ENCODE assay signal across 1 cellular context in genomic region chr21:36073181-36073580, GRCh38.
A peak's percentile ranks its signal among the peaks of the same experiment; 100 is the strongest.
TF ChIP-seq lines count a peak whose summit lies in the region.

No MANE protein-coding gene starts in this region.

TF ChIP-seq in HepG2, 621 proteins besides CTCF, POLR2A, EP300 and RAD21 (continued from another document and continues in another):
- TF ChIP-seq, protein P1, sequence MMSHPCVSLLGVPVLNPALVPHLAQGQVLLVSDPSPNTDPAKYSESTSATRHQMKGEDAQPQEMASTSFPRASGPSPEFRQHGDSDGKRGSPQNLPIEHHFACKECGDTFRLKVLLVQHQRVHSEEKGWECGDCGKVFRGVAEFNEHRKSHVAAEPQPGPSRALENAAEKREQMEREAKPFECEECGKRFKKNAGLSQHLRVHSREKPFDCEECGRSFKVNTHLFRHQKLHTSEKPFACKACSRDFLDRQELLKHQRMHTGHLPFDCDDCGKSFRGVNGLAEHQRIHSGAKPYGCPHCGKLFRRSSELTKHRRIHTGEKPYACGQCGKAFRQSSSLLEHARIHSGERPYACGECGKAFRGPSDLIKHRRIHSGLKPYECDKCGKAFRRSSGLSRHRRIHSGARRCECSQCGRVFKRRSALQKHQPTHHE (CRISPR knock-in tag; IDR thresholded peaks at IDR 0.05; ENCODE audit: borderline replicate concordance) = no peak
- no peak for TF ChIP-seq POGZ (CRISPR knock-in tag; IDR thresholded peaks at IDR 0.05)
- TF ChIP-seq GATAD2A (CRISPR knock-in tag; IDR thresholded peaks at IDR 0.05) = peak; percentile 77
- TF ChIP-seq, protein P2, sequence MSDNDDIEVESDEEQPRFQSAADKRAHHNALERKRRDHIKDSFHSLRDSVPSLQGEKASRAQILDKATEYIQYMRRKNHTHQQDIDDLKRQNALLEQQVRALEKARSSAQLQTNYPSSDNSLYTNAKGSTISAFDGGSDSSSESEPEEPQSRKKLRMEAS (IDR thresholded peaks at IDR 0.05) = 0 out of 2 replicates have a peak, but pooled peaks have one; percentile 30
- TF ChIP-seq SAP130 (CRISPR knock-in tag; IDR thresholded peaks at IDR 0.05; ENCODE audit: low read depth) = peak; percentile 54; the same call in 1 of the 2 replicates
- TF ChIP-seq JUN (CRISPR knock-in tag; IDR thresholded peaks at IDR 0.05) = no peak
- no peak for TF ChIP-seq PCBP1 (IDR thresholded peaks at IDR 0.05; ENCODE audit: borderline replicate concordance, low read depth, low read length)
- TF ChIP-seq, protein P3, sequence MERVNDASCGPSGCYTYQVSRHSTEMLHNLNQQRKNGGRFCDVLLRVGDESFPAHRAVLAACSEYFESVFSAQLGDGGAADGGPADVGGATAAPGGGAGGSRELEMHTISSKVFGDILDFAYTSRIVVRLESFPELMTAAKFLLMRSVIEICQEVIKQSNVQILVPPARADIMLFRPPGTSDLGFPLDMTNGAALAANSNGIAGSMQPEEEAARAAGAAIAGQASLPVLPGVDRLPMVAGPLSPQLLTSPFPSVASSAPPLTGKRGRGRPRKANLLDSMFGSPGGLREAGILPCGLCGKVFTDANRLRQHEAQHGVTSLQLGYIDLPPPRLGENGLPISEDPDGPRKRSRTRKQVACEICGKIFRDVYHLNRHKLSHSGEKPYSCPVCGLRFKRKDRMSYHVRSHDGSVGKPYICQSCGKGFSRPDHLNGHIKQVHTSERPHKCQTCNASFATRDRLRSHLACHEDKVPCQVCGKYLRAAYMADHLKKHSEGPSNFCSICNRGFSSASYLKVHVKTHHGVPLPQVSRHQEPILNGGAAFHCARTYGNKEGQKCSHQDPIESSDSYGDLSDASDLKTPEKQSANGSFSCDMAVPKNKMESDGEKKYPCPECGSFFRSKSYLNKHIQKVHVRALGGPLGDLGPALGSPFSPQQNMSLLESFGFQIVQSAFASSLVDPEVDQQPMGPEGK (CRISPR knock-in tag; IDR thresholded peaks at IDR 0.05) = peak; percentile 61; the same call in 1 of the 2 replicates
- 0 out of 2 replicates have a peak, but pooled peaks have one; percentile 44 for TF ChIP-seq HDAC1 (CRISPR knock-in tag; IDR thresholded peaks at IDR 0.05)
- 0 out of 2 replicates have a peak, but pooled peaks have one; percentile 49 for TF ChIP-seq RCOR2 (CRISPR knock-in tag; IDR thresholded peaks at IDR 0.05)
- peak; percentile 57; the same call in 1 of the 2 replicates for TF ChIP-seq HMG20A (CRISPR knock-in tag; IDR thresholded peaks at IDR 0.05; ENCODE audit: borderline replicate concordance)
- no peak for TF ChIP-seq ZFP62 (CRISPR knock-in tag; IDR thresholded peaks at IDR 0.05)
- peak; percentile 8; the same call in 1 of the 2 replicates for TF ChIP-seq HHEX (CRISPR knock-in tag; IDR thresholded peaks at IDR 0.05)
- TF ChIP-seq ZNF605 (CRISPR knock-in tag; IDR thresholded peaks at IDR 0.05) = peak; percentile 44; the same call in 1 of the 2 replicates
- TF ChIP-seq ZNF564 (CRISPR knock-in tag; IDR thresholded peaks at IDR 0.05) = peak; percentile 99
- no peak for TF ChIP-seq CBX2 (IDR thresholded peaks at IDR 0.05; ENCODE audit: low read depth, low read length)
- no peak for TF ChIP-seq CBX2 (CRISPR knock-in tag; IDR thresholded peaks at IDR 0.05; ENCODE audit: low read depth)
- TF ChIP-seq ZMYM4 (CRISPR knock-in tag; IDR thresholded peaks at IDR 0.05) = peak; percentile 66
- peak; percentile 62 for TF ChIP-seq NCOA2 (CRISPR knock-in tag; IDR thresholded peaks at IDR 0.05)
- TF ChIP-seq BCL6 (CRISPR knock-in tag; IDR thresholded peaks at IDR 0.05) = peak; percentile 91
- TF ChIP-seq, protein P4, sequence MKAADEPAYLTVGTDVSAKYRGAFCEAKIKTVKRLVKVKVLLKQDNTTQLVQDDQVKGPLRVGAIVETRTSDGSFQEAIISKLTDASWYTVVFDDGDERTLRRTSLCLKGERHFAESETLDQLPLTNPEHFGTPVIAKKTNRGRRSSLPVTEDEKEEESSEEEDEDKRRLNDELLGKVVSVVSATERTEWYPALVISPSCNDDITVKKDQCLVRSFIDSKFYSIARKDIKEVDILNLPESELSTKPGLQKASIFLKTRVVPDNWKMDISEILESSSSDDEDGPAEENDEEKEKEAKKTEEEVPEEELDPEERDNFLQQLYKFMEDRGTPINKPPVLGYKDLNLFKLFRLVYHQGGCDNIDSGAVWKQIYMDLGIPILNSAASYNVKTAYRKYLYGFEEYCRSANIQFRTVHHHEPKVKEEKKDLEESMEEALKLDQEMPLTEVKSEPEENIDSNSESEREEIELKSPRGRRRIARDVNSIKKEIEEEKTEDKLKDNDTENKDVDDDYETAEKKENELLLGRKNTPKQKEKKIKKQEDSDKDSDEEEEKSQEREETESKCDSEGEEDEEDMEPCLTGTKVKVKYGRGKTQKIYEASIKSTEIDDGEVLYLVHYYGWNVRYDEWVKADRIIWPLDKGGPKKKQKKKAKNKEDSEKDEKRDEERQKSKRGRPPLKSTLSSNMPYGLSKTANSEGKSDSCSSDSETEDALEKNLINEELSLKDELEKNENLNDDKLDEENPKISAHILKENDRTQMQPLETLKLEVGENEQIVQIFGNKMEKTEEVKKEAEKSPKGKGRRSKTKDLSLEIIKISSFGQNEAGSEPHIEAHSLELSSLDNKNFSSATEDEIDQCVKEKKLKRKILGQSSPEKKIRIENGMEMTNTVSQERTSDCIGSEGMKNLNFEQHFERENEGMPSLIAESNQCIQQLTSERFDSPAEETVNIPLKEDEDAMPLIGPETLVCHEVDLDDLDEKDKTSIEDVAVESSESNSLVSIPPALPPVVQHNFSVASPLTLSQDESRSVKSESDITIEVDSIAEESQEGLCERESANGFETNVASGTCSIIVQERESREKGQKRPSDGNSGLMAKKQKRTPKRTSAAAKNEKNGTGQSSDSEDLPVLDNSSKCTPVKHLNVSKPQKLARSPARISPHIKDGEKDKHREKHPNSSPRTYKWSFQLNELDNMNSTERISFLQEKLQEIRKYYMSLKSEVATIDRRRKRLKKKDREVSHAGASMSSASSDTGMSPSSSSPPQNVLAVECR (CRISPR knock-in tag; IDR thresholded peaks at IDR 0.05; ENCODE audit: borderline replicate concordance) = peak; percentile 59; the same call in 1 of the 2 replicates
- TF ChIP-seq ARID3A (IDR thresholded peaks at IDR 0.05; ENCODE audit: low read depth, low read length) = no peak
- TF ChIP-seq MTF1 (CRISPR knock-in tag; IDR thresholded peaks at IDR 0.05) = no peak
- no peak for TF ChIP-seq GABPB1 (CRISPR knock-in tag; IDR thresholded peaks at IDR 0.05)
- TF ChIP-seq ZNF337 (CRISPR knock-in tag; IDR thresholded peaks at IDR 0.05; ENCODE audit: borderline replicate concordance, low read depth) = no peak
- TF ChIP-seq PPARG (CRISPR knock-in tag; conservative IDR thresholded peaks at IDR 0.05) = peak; percentile 57; the same call in 1 of the 2 replicates
- no peak for TF ChIP-seq FOXP1 (IDR thresholded peaks at IDR 0.05)
- TF ChIP-seq FOXP1 (CRISPR knock-in tag; IDR thresholded peaks at IDR 0.05) = peak; percentile 89
- no peak for TF ChIP-seq ZNF720 (CRISPR knock-in tag; IDR thresholded peaks at IDR 0.05)
- TF ChIP-seq FOSL1 (CRISPR knock-in tag; IDR thresholded peaks at IDR 0.05; ENCODE audit: borderline replicate concordance) = no peak
- TF ChIP-seq IKZF5 (CRISPR knock-in tag; IDR thresholded peaks at IDR 0.05) = peak; percentile 53; the same call in 1 of the 2 replicates
- TF ChIP-seq HDAC6 (IDR thresholded peaks at IDR 0.05; ENCODE audit: low read depth, low read length) = no peak
- no peak for TF ChIP-seq GATA4 (IDR thresholded peaks at IDR 0.05; ENCODE audit: borderline replicate concordance, low read depth)
- peak; percentile 47; the same call in 1 of the 2 replicates for TF ChIP-seq BHLHE40 (IDR thresholded peaks at IDR 0.05; ENCODE audit: low read length)
- TF ChIP-seq, protein P5, sequence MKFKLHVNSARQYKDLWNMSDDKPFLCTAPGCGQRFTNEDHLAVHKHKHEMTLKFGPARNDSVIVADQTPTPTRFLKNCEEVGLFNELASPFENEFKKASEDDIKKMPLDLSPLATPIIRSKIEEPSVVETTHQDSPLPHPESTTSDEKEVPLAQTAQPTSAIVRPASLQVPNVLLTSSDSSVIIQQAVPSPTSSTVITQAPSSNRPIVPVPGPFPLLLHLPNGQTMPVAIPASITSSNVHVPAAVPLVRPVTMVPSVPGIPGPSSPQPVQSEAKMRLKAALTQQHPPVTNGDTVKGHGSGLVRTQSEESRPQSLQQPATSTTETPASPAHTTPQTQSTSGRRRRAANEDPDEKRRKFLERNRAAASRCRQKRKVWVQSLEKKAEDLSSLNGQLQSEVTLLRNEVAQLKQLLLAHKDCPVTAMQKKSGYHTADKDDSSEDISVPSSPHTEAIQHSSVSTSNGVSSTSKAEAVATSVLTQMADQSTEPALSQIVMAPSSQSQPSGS (CRISPR knock-in tag; IDR thresholded peaks at IDR 0.05) = no peak
- TF ChIP-seq NR2F2 (IDR thresholded peaks at IDR 0.05; ENCODE audit: borderline replicate concordance, low read depth) = peak; percentile 60; the same call in 1 of the 2 replicates
- TF ChIP-seq MYNN (CRISPR knock-in tag; IDR thresholded peaks at IDR 0.05; ENCODE audit: low read depth) = no peak
- peak; percentile 64; the same call in 1 of the 2 replicates for TF ChIP-seq SALL1 (CRISPR knock-in tag; IDR thresholded peaks at IDR 0.05)
- TF ChIP-seq, protein P6, sequence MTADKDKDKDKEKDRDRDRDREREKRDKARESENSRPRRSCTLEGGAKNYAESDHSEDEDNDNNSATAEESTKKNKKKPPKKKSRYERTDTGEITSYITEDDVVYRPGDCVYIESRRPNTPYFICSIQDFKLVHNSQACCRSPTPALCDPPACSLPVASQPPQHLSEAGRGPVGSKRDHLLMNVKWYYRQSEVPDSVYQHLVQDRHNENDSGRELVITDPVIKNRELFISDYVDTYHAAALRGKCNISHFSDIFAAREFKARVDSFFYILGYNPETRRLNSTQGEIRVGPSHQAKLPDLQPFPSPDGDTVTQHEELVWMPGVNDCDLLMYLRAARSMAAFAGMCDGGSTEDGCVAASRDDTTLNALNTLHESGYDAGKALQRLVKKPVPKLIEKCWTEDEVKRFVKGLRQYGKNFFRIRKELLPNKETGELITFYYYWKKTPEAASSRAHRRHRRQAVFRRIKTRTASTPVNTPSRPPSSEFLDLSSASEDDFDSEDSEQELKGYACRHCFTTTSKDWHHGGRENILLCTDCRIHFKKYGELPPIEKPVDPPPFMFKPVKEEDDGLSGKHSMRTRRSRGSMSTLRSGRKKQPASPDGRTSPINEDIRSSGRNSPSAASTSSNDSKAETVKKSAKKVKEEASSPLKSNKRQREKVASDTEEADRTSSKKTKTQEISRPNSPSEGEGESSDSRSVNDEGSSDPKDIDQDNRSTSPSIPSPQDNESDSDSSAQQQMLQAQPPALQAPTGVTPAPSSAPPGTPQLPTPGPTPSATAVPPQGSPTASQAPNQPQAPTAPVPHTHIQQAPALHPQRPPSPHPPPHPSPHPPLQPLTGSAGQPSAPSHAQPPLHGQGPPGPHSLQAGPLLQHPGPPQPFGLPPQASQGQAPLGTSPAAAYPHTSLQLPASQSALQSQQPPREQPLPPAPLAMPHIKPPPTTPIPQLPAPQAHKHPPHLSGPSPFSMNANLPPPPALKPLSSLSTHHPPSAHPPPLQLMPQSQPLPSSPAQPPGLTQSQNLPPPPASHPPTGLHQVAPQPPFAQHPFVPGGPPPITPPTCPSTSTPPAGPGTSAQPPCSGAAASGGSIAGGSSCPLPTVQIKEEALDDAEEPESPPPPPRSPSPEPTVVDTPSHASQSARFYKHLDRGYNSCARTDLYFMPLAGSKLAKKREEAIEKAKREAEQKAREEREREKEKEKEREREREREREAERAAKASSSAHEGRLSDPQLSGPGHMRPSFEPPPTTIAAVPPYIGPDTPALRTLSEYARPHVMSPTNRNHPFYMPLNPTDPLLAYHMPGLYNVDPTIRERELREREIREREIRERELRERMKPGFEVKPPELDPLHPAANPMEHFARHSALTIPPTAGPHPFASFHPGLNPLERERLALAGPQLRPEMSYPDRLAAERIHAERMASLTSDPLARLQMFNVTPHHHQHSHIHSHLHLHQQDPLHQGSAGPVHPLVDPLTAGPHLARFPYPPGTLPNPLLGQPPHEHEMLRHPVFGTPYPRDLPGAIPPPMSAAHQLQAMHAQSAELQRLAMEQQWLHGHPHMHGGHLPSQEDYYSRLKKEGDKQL (CRISPR knock-in tag; IDR thresholded peaks at IDR 0.05; ENCODE audit: low read depth) = peak; percentile 50; the same call in 1 of the 2 replicates
- TF ChIP-seq PAX8 (CRISPR knock-in tag; IDR thresholded peaks at IDR 0.05; ENCODE audit: borderline replicate concordance) = no peak
- TF ChIP-seq TBX2 (CRISPR knock-in tag; IDR thresholded peaks at IDR 0.05; ENCODE audit: borderline replicate concordance) = peak; percentile 69
- TF ChIP-seq, protein P7, sequence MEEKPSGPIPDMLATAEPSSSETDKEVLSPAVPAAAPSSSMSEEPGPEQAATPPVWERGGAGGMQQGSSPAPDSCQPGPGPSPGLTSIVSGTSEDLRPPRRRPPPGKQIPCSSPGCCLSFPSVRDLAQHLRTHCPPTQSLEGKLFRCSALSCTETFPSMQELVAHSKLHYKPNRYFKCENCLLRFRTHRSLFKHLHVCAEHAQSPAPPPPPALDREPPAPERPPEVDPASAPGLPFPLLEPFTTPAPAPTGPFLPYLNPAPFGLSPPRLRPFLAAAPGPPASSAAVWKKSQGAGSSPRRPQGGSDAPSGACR (CRISPR knock-in tag; IDR thresholded peaks at IDR 0.05) = 0 out of 2 replicates have a peak, but pooled peaks have one; percentile 42
- TF ChIP-seq NCOA5 (CRISPR knock-in tag; IDR thresholded peaks at IDR 0.05) = no peak
- TF ChIP-seq ZNF839 (CRISPR knock-in tag; IDR thresholded peaks at IDR 0.05; ENCODE audit: borderline replicate concordance) = no peak
- no peak for TF ChIP-seq MED8 (CRISPR knock-in tag; IDR thresholded peaks at IDR 0.05; ENCODE audit: insufficient replicate concordance)
- TF ChIP-seq JDP2 (CRISPR knock-in tag; IDR thresholded peaks at IDR 0.05; ENCODE audit: borderline replicate concordance) = no peak
- no peak for TF ChIP-seq ZNF296 (CRISPR knock-in tag; conservative IDR thresholded peaks at IDR 0.05)
